ENCODE assay signal across 7 cellular contexts in genomic region chr7:35422715-35423114, GRCh38.
"Had no signal": no experiment of that assay in that cellular context is flagged by ENCODE, and none has a peak within 500 bp of the region (broad histone marks: within the 10 kb centered on the region; RNA-seq: fewer than 3 reads in every experiment).

No MANE protein-coding gene starts in this region.

- H3K27ac Mint-ChIP-seq: GM23338, H9, HFFc6, IgD-negative memory B cell had no signal

- ATAC-seq: GM23338, HCT116, HepG2 had no signal

- H3K4me1 Mint-ChIP-seq: GM23338 had no signal

- H3K36me3 Mint-ChIP-seq: IgD-negative memory B cell had no signal

- H3K4me3 ChIP-seq: GM23338 had no signal

- H3K4me3 Mint-ChIP-seq: GM23338, H9, HFFc6, IgD-negative memory B cell had no signal

- DNase-seq: H9, HFFc6 had no signal

- H3K27ac ChIP-seq: HL-60 had no signal
